ENCODE assay signal across 14 cellular contexts in the genomic region with DNA sequence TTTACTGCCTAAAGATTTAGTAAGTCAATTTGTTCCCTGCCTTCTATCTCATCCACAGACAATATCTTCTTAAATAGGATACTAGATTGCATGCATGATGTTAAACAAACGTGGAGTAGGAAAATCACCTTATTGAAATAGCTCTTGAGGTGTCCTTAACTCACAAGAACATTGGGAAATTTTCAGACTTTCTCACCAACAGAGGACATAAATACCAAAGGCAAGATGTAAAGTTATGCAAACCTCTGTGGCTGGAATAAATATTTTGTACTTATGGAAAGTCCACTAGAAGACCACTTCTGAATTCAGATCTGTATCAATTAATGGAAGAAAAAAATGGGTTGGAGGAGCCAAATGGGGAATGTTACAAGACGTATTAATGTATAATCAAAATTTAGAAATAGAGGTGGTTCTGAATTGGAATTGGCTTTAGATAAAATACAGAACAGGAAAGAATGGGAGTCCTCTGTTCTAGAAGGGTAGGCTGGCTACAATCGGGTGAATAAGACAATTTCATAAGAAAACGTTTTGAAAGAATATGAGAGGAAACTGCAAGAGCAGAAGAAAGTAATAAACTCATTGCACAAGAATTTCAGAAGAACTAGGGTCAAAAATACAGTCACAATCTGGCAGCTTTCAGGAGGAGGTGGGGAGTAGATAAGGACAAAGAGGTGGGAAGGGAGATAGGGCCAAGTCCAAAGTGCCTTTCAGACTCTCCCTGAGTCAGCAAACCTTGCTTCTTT.
DNase-seq lines count a peak whose midpoint lies in the region; ATAC-seq and TF ChIP-seq lines count a peak whose summit lies in the region.
"Had no signal": no experiment of that assay in that cellular context is flagged by ENCODE, and none has a peak within 500 bp of the region (broad histone marks: within the 10 kb centered on the region; RNA-seq: fewer than 3 reads in every experiment).

No MANE protein-coding gene starts in this region.

- peak overlapping the region; percentile 6 for H3K27ac Mint-ChIP-seq in MCF 10A (ENCODE audit: low read depth, unreplicated experiment)
- H3K27ac Mint-ChIP-seq: activated T-helper 17 cell treated with anti-CD3 and anti-CD28 coated beads, Interleukin-2, amount 50 U/mL, for 72 hours; dendritic cell treated with granulocyte-macrophage colony-stimulating factor and Interleukin-4, amounts not matched to agents 40 ng/mL and 50 ng/mL, for 4 days had no signal

- H3K36me3 ChIP-seq in breast epithelium, result no peaks in the 10 kb centered on the region
- H3K36me3 ChIP-seq in adipocyte (ENCODE audit: control insufficient read depth, insufficient read depth, low read length, severe bottlenecking), result no peaks in the 10 kb centered on the region
- no peaks in the 10 kb centered on the region for H3K36me3 ChIP-seq in thoracic aorta
- H3K36me3 ChIP-seq: WERI-Rb-1 had no signal

- ATAC-seq in thoracic aorta (ENCODE audit: insufficient number of reproducible peaks, low FRiP score, low read depth), result no peak
- ATAC-seq: activated T-helper 17 cell treated with anti-CD3 and anti-CD28 coated beads, Interleukin-2, amount 50 U/mL, for 72 hours; Panc1 had no signal

- POLR2A ChIA-PET in MCF 10A (lab: Yijun Ruan, JAX), result no interaction called here

- H3K4me1 ChIP-seq in breast epithelium, result no peaks in the 10 kb centered on the region
- peaks cover 62% of the 10 kb centered on the region for H3K4me1 ChIP-seq in adipocyte (ENCODE audit: control insufficient read depth, insufficient read depth, low read length)
- peaks cover 22 to 57% of the 10 kb centered on the region in 2 donors for H3K4me1 ChIP-seq in thoracic aorta (ENCODE audit: control insufficient read depth in 1 of 2, low read depth in 2 of 2)

- no peak for TF ChIP-seq CTCF in MCF 10A (IDR thresholded peaks at IDR 0.05; ENCODE audit: unreplicated experiment)
- TF ChIP-seq CTCF in breast epithelium (IDR thresholded peaks at IDR 0.05), result no peak
- no peak for TF ChIP-seq CTCF in thoracic aorta (IDR thresholded peaks at IDR 0.05)

- intact Hi-C loops in MCF 10A (cut with micrococcal nuclease), result no loop called here
- intact Hi-C loops in breast epithelium (cut with DNase I; ENCODE audit: low total_unique reads), result no loop called here

- no peaks in the 10 kb centered on the region for H3K27me3 Mint-ChIP-seq in MCF 10A (ENCODE audit: insufficient read depth, unreplicated experiment)
- H3K27me3 Mint-ChIP-seq: activated T-helper 17 cell treated with anti-CD3 and anti-CD28 coated beads, Interleukin-2, amount 50 U/mL, for 72 hours; dendritic cell treated with granulocyte-macrophage colony-stimulating factor and Interleukin-4, amounts not matched to agents 40 ng/mL and 50 ng/mL, for 4 days had no signal

- H3K4me1 Mint-ChIP-seq in MCF 10A (ENCODE audit: insufficient read depth, unreplicated experiment), result peaks cover 26% of the 10 kb centered on the region
- H3K4me1 Mint-ChIP-seq: activated T-helper 17 cell treated with anti-CD3 and anti-CD28 coated beads, Interleukin-2, amount 50 U/mL, for 72 hours had no signal

- no TSS peak for BruUV-seq in MCF 10A (replicated peaks; lab: Mats Ljungman, UMichigan)

- H3K9me3 ChIP-seq in breast epithelium (no peaks in the 10 kb centered on the region), adipocyte (ENCODE audit: control insufficient read depth, low read length) (no peaks in the 10 kb centered on the region), thoracic aorta (no peaks in the 10 kb centered on the region)

- H3K27ac ChIP-seq in breast epithelium, result no peak overlapping the region
- peak overlapping the region; percentile 68 to 71 for H3K27ac ChIP-seq in thoracic aorta
- H3K27ac ChIP-seq: 22Rv1, WERI-Rb-1 had no signal

- TF ChIP-seq POLR2A in breast epithelium (IDR thresholded peaks at IDR 0.05), result no peak

- no peaks in the 10 kb centered on the region for H3K36me3 Mint-ChIP-seq in MCF 10A (ENCODE audit: insufficient read depth, unreplicated experiment)

- no peak overlapping the region for H3K4me3 Mint-ChIP-seq in MCF 10A (ENCODE audit: unreplicated experiment)
- H3K4me3 Mint-ChIP-seq: activated T-helper 17 cell treated with anti-CD3 and anti-CD28 coated beads, Interleukin-2, amount 50 U/mL, for 72 hours; dendritic cell treated with granulocyte-macrophage colony-stimulating factor and Interleukin-4, amounts not matched to agents 40 ng/mL and 50 ng/mL, for 4 days had no signal

- H3K27me3 ChIP-seq in breast epithelium (no peaks in the 10 kb centered on the region), adipocyte (replicated peaks; ENCODE audit: control insufficient read depth, insufficient read depth, low read length) (no peaks in the 10 kb centered on the region), thoracic aorta (replicated peaks; ENCODE audit: insufficient read depth) (no peaks in the 10 kb centered on the region)

- H3K9ac ChIP-seq in adipocyte (ENCODE audit: low read length), result peak overlapping the region; percentile 67

- no peak overlapping the region for H3K4me3 ChIP-seq in breast epithelium
- peak overlapping the region; percentile 25 for H3K4me3 ChIP-seq in adipocyte (ENCODE audit: low read length)
- H3K4me3 ChIP-seq in thoracic aorta, result no peak overlapping the region

- CTCF ChIA-PET in MCF 10A (lab: Yijun Ruan, JAX), result interaction anchor here (0.5 to 1.0 kb wide), 2 partner anchors 15 to 328 kb away, joined by 3 read pairs; no protein-coding TSS in a partner anchor

- no peaks in the 10 kb centered on the region for H3K9me3 Mint-ChIP-seq in MCF 10A (ENCODE audit: unreplicated experiment)
- H3K9me3 Mint-ChIP-seq: activated T-helper 17 cell treated with anti-CD3 and anti-CD28 coated beads, Interleukin-2, amount 50 U/mL, for 72 hours; dendritic cell treated with granulocyte-macrophage colony-stimulating factor and Interleukin-4, amounts not matched to agents 40 ng/mL and 50 ng/mL, for 4 days had no signal

- DNase-seq in MCF 10A (ENCODE audit: unreplicated experiment) (peak; percentile 47), breast epithelium (ENCODE audit: low spot score in 2 of 2) (no peak), adipocyte (ENCODE audit: low read depth) (peak; percentile 81), iris pigment epithelial cell (ENCODE audit: low read depth) (peak; percentile 96), thoracic aorta (ENCODE audit: low spot score) (no peak), NCI-H2227 (lab: John Stamatoyannopoulos, UW; ENCODE audit: unreplicated experiment) (no peak), COLO668 (lab: John Stamatoyannopoulos, UW; ENCODE audit: unreplicated experiment) (no peak), DMS114 treated with DMSO at 0.1 percent for 48 hours (lab: John Stamatoyannopoulos, UW; ENCODE audit: unreplicated experiment) (no peak)
- DNase-seq: NCI-H2081, WERI-Rb-1 had no signal

Comparison
In these comparisons a context has a peak if more than half of its experiments do, and no peak if none do; other contexts are left out.
1. DNase-seq: peak in MCF 10A (single experiment), adipocyte (single experiment) and iris pigment epithelial cell (single experiment); none in breast epithelium (0 of 2), thoracic aorta (single experiment), NCI-H2227 (single experiment), COLO668 (single experiment) and DMS114 treated with DMSO at 0.1 percent for 48 hours (single experiment).
2. H3K27ac ChIP-seq: peak in thoracic aorta (2 of 2); none in breast epithelium (0 of 2).